Comparison of ENCODE assay signal across 27 cellular contexts in genomic region chr9:113499876-113500497, GRCh38. TPM values are rescaled to one million over a fixed set of nuclear protein-coding genes. Genes with fewer than 3 reads are reported as not detected.
DNase-seq lines count a peak whose midpoint lies in the region; ATAC-seq and TF ChIP-seq lines count a peak whose summit lies in the region.
"Had no signal": no experiment of that assay in that cellular context is flagged by ENCODE, and none has a peak within 500 bp of the region (broad histone marks: within the 10 kb centered on the region; RNA-seq: fewer than 3 reads in every experiment).

No MANE protein-coding gene starts in this region.

- peak; percentile 48 for DNase-seq in activated naive CD4-positive, alpha-beta T cell treated with anti-CD3 and anti-CD28 coated beads for 36 hours
- DNase-seq in activated naive CD4-positive, alpha-beta T cell treated with anti-CD3 and anti-CD28 coated beads, Interleukin-2, amount 10 ng/mL, durations not matched to agents 7 days and 5 days, result no peak
- peak; percentile 69 for DNase-seq in activated CD8-positive, alpha-beta T cell treated with anti-CD3 and anti-CD28 coated beads for 36 hours
- DNase-seq in lower lobe of right lung, result no peak
- peak in 1 of 2 donors; percentile 45 for DNase-seq in stimulated activated naive CD8-positive, alpha-beta T cell treated with anti-CD3 and anti-CD28 coated beads, Interleukin-15, amount 100 ng/mL, for 72 hours
- DNase-seq in HUDEP-2 (lab: John Stamatoyannopoulos, UW; ENCODE audit: unreplicated experiment in 76 of 76), result no peak
- DNase-seq: ACHN; activated CD4-positive, CD25-positive, alpha-beta regulatory T cell treated with anti-CD3 and anti-CD28 coated beads, Interleukin-2, amount 50 U/mL, for 72 hours; activated gamma-delta T cell; anterior cingulate cortex; C1 segment of cervical spinal cord; caudate nucleus; EL; HFFc6; NCI-H1105 treated with DMSO at 0.1 percent for 48 hours; NCI-H510A treated with DMSO at 0.1 percent for 48 hours; NK-92 treated with Interleukin-12 subunit alpha and Interleukin-12 subunit beta, amount 100 ng/mL, for 24 hours; stimulated activated CD4-positive, alpha-beta T cell treated with anti-CD3 and anti-CD28 coated beads, Interleukin-2, amount 100 ng/mL, for 24 hours; T-helper 1 cell had no signal

- no peaks in the 10 kb centered on the region for H3K36me3 ChIP-seq in lower lobe of right lung
- H3K36me3 ChIP-seq: prostate gland, tibial nerve had no signal

- peak; percentile 84 for ATAC-seq in activated CD8-positive, alpha-beta T cell treated with anti-CD3 and anti-CD28 coated beads for 36 hours
- no peak for ATAC-seq in lower lobe of right lung
- peak; percentile 85 for ATAC-seq in stimulated activated naive CD8-positive, alpha-beta T cell treated with anti-CD3 and anti-CD28 coated beads, Interleukin-15, amount 100 ng/mL, for 72 hours
- no peak for ATAC-seq in HG03039 (IDR thresholded peaks at IDR 0.05; ENCODE audit: unreplicated experiment)
- ATAC-seq in GM19467 (IDR thresholded peaks at IDR 0.05; ENCODE audit: unreplicated experiment), result no peak
- ATAC-seq: HepG2; left lobe of liver; stimulated activated memory B cell treated with anti-CD40 and anti-IgM and Interleukin-4, amounts not matched to agents 10 μg/mL and 1 μg/mL and 100 μg/mL, for 72 hours had no signal

- H3K4me1 ChIP-seq in lower lobe of right lung, result peaks cover 9% of the 10 kb centered on the region
- H3K4me1 ChIP-seq: prostate gland had no signal

- H3K27ac ChIP-seq in lower lobe of right lung, result peak overlapping the region; percentile 47
- H3K27ac ChIP-seq: prostate gland, tibial nerve had no signal

- intact Hi-C loops in activated naive CD4-positive, alpha-beta T cell treated with anti-CD3 and anti-CD28 coated beads for 36 hours (cut with micrococcal nuclease), result no loop called here
- intact Hi-C loops in activated CD8-positive, alpha-beta T cell treated with anti-CD3 and anti-CD28 coated beads for 36 hours (cut with micrococcal nuclease), result no loop called here
- intact Hi-C loops in lower lobe of right lung (cut with DNase I), result no loop called here

- peaks cover 10% of the 10 kb centered on the region for H3K4me1 Mint-ChIP-seq in activated naive CD4-positive, alpha-beta T cell treated with anti-CD3 and anti-CD28 coated beads for 36 hours (ENCODE audit: low read depth)
- H3K4me1 Mint-ChIP-seq in activated naive CD4-positive, alpha-beta T cell treated with anti-CD3 and anti-CD28 coated beads, Interleukin-2, amount 10 ng/mL, durations not matched to agents 7 days and 5 days, result peaks cover 11% of the 10 kb centered on the region
- H3K4me1 Mint-ChIP-seq in activated CD8-positive, alpha-beta T cell treated with anti-CD3 and anti-CD28 coated beads for 36 hours (ENCODE audit: low read depth), result peaks cover 19% of the 10 kb centered on the region
- H3K4me1 Mint-ChIP-seq in stimulated activated naive CD8-positive, alpha-beta T cell treated with anti-CD3 and anti-CD28 coated beads, Interleukin-15, amount 100 ng/mL, for 72 hours, result peaks cover 63% of the 10 kb centered on the region

- H3K4me3 ChIP-seq in lower lobe of right lung, result no peak overlapping the region
- H3K4me3 ChIP-seq: prostate gland, skin epidermis, tibial nerve had no signal

- H3K4me3 Mint-ChIP-seq in activated naive CD4-positive, alpha-beta T cell treated with anti-CD3 and anti-CD28 coated beads for 36 hours, result no peak overlapping the region
- H3K4me3 Mint-ChIP-seq in activated naive CD4-positive, alpha-beta T cell treated with anti-CD3 and anti-CD28 coated beads, Interleukin-2, amount 10 ng/mL, durations not matched to agents 7 days and 5 days, result no peak overlapping the region
- H3K4me3 Mint-ChIP-seq in activated CD8-positive, alpha-beta T cell treated with anti-CD3 and anti-CD28 coated beads for 36 hours, result peak overlapping the region; percentile 11
- H3K4me3 Mint-ChIP-seq in stimulated activated naive CD8-positive, alpha-beta T cell treated with anti-CD3 and anti-CD28 coated beads, Interleukin-15, amount 100 ng/mL, for 72 hours, result peak overlapping the region; percentile 15 to 45
- H3K4me3 Mint-ChIP-seq: HFFc6; stimulated activated memory B cell treated with anti-CD40 and anti-IgM and Interleukin-4, amounts not matched to agents 10 μg/mL and 1 μg/mL and 100 μg/mL, for 72 hours had no signal

- CTCF ChIA-PET in activated naive CD4-positive, alpha-beta T cell treated with anti-CD3 and anti-CD28 coated beads for 36 hours (lab: Charles Lee), result interaction anchor here (1.1 to 1.5 kb wide), 2 partner anchors 54 to 79 kb away, joined by 3 to 5 read pairs; no protein-coding TSS in a partner anchor
- CTCF ChIA-PET in activated naive CD4-positive, alpha-beta T cell treated with anti-CD3 and anti-CD28 coated beads, Interleukin-2, amount 10 ng/mL, durations not matched to agents 7 days and 5 days (lab: Charles Lee), result interaction anchor here (0.6 to 1.3 kb wide), 3 partner anchors 22 to 191 kb away, joined by 3 to 5 read pairs (median 3); no protein-coding TSS in a partner anchor
- CTCF ChIA-PET in activated CD8-positive, alpha-beta T cell treated with anti-CD3 and anti-CD28 coated beads for 36 hours (lab: Charles Lee), result interaction anchor here (1.0 to 1.5 kb wide), 2 partner anchors 12 to 17 kb away, joined by 3 to 4 read pairs; no protein-coding TSS in a partner anchor

- H3K27ac Mint-ChIP-seq in activated naive CD4-positive, alpha-beta T cell treated with anti-CD3 and anti-CD28 coated beads for 36 hours, result peak overlapping the region; percentile 21
- H3K27ac Mint-ChIP-seq in activated naive CD4-positive, alpha-beta T cell treated with anti-CD3 and anti-CD28 coated beads, Interleukin-2, amount 10 ng/mL, durations not matched to agents 7 days and 5 days, result no peak overlapping the region
- peak overlapping the region; percentile 73 for H3K27ac Mint-ChIP-seq in activated CD8-positive, alpha-beta T cell treated with anti-CD3 and anti-CD28 coated beads for 36 hours
- H3K27ac Mint-ChIP-seq in stimulated activated naive CD8-positive, alpha-beta T cell treated with anti-CD3 and anti-CD28 coated beads, Interleukin-15, amount 100 ng/mL, for 72 hours, result peak overlapping the region; percentile 65 to 74
- H3K27ac Mint-ChIP-seq: HFFc6; stimulated activated memory B cell treated with anti-CD40 and anti-IgM and Interleukin-4, amounts not matched to agents 10 μg/mL and 1 μg/mL and 100 μg/mL, for 72 hours had no signal

- H3K9me3 Mint-ChIP-seq in activated naive CD4-positive, alpha-beta T cell treated with anti-CD3 and anti-CD28 coated beads for 36 hours, result no peaks in the 10 kb centered on the region
- no peaks in the 10 kb centered on the region for H3K9me3 Mint-ChIP-seq in activated naive CD4-positive, alpha-beta T cell treated with anti-CD3 and anti-CD28 coated beads, Interleukin-2, amount 10 ng/mL, durations not matched to agents 7 days and 5 days
- H3K9me3 Mint-ChIP-seq in activated CD8-positive, alpha-beta T cell treated with anti-CD3 and anti-CD28 coated beads for 36 hours, result no peaks in the 10 kb centered on the region
- no peaks in the 10 kb centered on the region for H3K9me3 Mint-ChIP-seq in stimulated activated naive CD8-positive, alpha-beta T cell treated with anti-CD3 and anti-CD28 coated beads, Interleukin-15, amount 100 ng/mL, for 72 hours
- H3K9me3 Mint-ChIP-seq: HFFc6; stimulated activated memory B cell treated with anti-CD40 and anti-IgM and Interleukin-4, amounts not matched to agents 10 μg/mL and 1 μg/mL and 100 μg/mL, for 72 hours had no signal

- no peaks in the 10 kb centered on the region for H3K36me3 Mint-ChIP-seq in activated naive CD4-positive, alpha-beta T cell treated with anti-CD3 and anti-CD28 coated beads for 36 hours (ENCODE audit: low read depth)
- no peaks in the 10 kb centered on the region for H3K36me3 Mint-ChIP-seq in activated naive CD4-positive, alpha-beta T cell treated with anti-CD3 and anti-CD28 coated beads, Interleukin-2, amount 10 ng/mL, durations not matched to agents 7 days and 5 days
- H3K36me3 Mint-ChIP-seq in activated CD8-positive, alpha-beta T cell treated with anti-CD3 and anti-CD28 coated beads for 36 hours (ENCODE audit: low read depth), result no peaks in the 10 kb centered on the region
- H3K36me3 Mint-ChIP-seq: stimulated activated memory B cell treated with anti-CD40 and anti-IgM and Interleukin-4, amounts not matched to agents 10 μg/mL and 1 μg/mL and 100 μg/mL, for 72 hours had no signal

- no peaks in the 10 kb centered on the region for H3K9me3 ChIP-seq in lower lobe of right lung
- H3K9me3 ChIP-seq: prostate gland, tibial nerve had no signal

- POLR2A ChIA-PET in activated CD8-positive, alpha-beta T cell treated with anti-CD3 and anti-CD28 coated beads for 36 hours (lab: Charles Lee), result interaction anchor here (1.1 to 2.0 kb wide), 4 partner anchors 12 to 20 kb away, joined by 3 to 6 read pairs (median 6); no protein-coding TSS in a partner anchor

- no peaks in the 10 kb centered on the region for H3K27me3 ChIP-seq in lower lobe of right lung (ENCODE audit: low read depth)
- H3K27me3 ChIP-seq: tibial nerve had no signal

- H3K27me3 Mint-ChIP-seq in activated naive CD4-positive, alpha-beta T cell treated with anti-CD3 and anti-CD28 coated beads for 36 hours (ENCODE audit: low read depth), result no peaks in the 10 kb centered on the region
- peaks cover 4% of the 10 kb centered on the region for H3K27me3 Mint-ChIP-seq in activated naive CD4-positive, alpha-beta T cell treated with anti-CD3 and anti-CD28 coated beads, Interleukin-2, amount 10 ng/mL, durations not matched to agents 7 days and 5 days
- H3K27me3 Mint-ChIP-seq in activated CD8-positive, alpha-beta T cell treated with anti-CD3 and anti-CD28 coated beads for 36 hours, result no peaks in the 10 kb centered on the region
- no peaks in the 10 kb centered on the region for H3K27me3 Mint-ChIP-seq in stimulated activated naive CD8-positive, alpha-beta T cell treated with anti-CD3 and anti-CD28 coated beads, Interleukin-15, amount 100 ng/mL, for 72 hours
- H3K27me3 Mint-ChIP-seq: stimulated activated memory B cell treated with anti-CD40 and anti-IgM and Interleukin-4, amounts not matched to agents 10 μg/mL and 1 μg/mL and 100 μg/mL, for 72 hours had no signal

- TF ChIP-seq CTCF in activated CD8-positive, alpha-beta T cell treated with anti-CD3 and anti-CD28 coated beads for 36 hours (IDR thresholded peaks at IDR 0.05), result no peak
- TF ChIP-seq CTCF in lower lobe of right lung (IDR thresholded peaks at IDR 0.05), result no peak

RNA-seq across cellular contexts. Expression of gene RGS3, which starts 36.5 kb away (rescaled TPM):
- total RNA-seq in activated naive CD4-positive, alpha-beta T cell treated with anti-CD3 and anti-CD28 coated beads for 36 hours, result 10 to 100 TPM; 11.9 to 12.6 TPM
- total RNA-seq in activated CD8-positive, alpha-beta T cell treated with anti-CD3 and anti-CD28 coated beads for 36 hours, result 10 to 100 TPM; 51.0 to 51.5 TPM
- total RNA-seq in lower lobe of right lung, result 66.2 TPM

Comparison
In these comparisons a context has a peak if more than half of its experiments do, and no peak if none do; other contexts are left out.
1. DNase-seq: peak in activated naive CD4-positive, alpha-beta T cell treated with anti-CD3 and anti-CD28 coated beads for 36 hours (single experiment) and activated CD8-positive, alpha-beta T cell treated with anti-CD3 and anti-CD28 coated beads for 36 hours (single experiment); none in activated naive CD4-positive, alpha-beta T cell treated with anti-CD3 and anti-CD28 coated beads, Interleukin-2, amount 10 ng/mL, durations not matched to agents 7 days and 5 days (single experiment), lower lobe of right lung (single experiment) and HUDEP-2 (0 of 76).
2. H3K4me3 Mint-ChIP-seq: peak in activated CD8-positive, alpha-beta T cell treated with anti-CD3 and anti-CD28 coated beads for 36 hours (single experiment) and stimulated activated naive CD8-positive, alpha-beta T cell treated with anti-CD3 and anti-CD28 coated beads, Interleukin-15, amount 100 ng/mL, for 72 hours (2 of 2); none in activated naive CD4-positive, alpha-beta T cell treated with anti-CD3 and anti-CD28 coated beads for 36 hours (single experiment) and activated naive CD4-positive, alpha-beta T cell treated with anti-CD3 and anti-CD28 coated beads, Interleukin-2, amount 10 ng/mL, durations not matched to agents 7 days and 5 days (single experiment).
3. ATAC-seq: peak in activated CD8-positive, alpha-beta T cell treated with anti-CD3 and anti-CD28 coated beads for 36 hours (single experiment) and stimulated activated naive CD8-positive, alpha-beta T cell treated with anti-CD3 and anti-CD28 coated beads, Interleukin-15, amount 100 ng/mL, for 72 hours (single experiment); none in lower lobe of right lung (0 of 2), HG03039 (single experiment) and GM19467 (single experiment).